ENCODE assay signal across 1 cellular context in the genomic region with DNA sequence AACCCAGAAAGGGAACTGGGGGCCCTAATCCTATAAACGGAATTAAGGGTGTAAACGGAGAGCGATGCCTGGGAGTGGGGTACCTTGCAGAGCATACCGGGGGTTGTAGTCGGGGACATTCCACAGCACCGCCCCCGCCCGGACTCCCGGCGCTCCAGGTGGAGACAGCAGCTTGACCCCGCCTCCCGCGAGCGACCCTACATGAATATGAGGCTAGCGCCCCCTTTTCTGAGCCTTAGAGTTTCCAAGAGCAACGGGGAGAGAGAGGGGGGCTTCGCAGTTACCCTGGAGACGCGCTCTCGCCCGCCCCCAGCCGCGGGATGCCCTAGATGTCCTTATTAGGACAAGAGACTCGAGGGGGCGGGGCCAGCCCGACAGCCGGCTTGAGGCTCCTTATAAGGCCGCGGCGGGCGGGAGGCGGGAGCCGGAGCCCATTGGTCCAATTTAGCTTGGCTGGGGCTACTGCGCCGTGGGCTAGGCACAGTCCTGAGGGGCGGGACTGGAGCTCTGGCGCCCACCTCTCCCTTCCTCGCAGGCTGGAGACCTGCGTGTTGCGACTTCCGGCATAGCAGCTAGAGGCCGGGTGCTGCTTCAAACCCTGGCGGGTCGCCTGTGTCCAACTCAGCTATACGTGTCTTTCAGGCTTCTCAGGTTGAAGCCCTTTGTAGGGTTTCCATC.
TF ChIP-seq lines count a peak whose summit lies in the region.

No MANE protein-coding gene starts in this region.

TF ChIP-seq in HEK293, 187 proteins besides CTCF, POLR2A, EP300 and RAD21 (continued from another document):
- TF ChIP-seq, protein P1, sequence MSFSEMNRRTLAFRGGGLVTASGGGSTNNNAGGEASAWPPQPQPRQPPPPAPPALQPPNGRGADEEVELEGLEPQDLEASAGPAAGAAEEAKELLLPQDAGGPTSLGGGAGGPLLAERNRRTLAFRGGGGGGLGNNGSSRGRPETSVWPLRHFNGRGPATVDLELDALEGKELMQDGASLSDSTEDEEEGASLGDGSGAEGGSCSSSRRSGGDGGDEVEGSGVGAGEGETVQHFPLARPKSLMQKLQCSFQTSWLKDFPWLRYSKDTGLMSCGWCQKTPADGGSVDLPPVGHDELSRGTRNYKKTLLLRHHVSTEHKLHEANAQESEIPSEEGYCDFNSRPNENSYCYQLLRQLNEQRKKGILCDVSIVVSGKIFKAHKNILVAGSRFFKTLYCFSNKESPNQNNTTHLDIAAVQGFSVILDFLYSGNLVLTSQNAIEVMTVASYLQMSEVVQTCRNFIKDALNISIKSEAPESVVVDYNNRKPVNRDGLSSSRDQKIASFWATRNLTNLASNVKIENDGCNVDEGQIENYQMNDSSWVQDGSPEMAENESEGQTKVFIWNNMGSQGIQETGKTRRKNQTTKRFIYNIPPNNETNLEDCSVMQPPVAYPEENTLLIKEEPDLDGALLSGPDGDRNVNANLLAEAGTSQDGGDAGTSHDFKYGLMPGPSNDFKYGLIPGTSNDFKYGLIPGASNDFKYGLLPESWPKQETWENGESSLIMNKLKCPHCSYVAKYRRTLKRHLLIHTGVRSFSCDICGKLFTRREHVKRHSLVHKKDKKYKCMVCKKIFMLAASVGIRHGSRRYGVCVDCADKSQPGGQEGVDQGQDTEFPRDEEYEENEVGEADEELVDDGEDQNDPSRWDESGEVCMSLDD (tag by site-specific recombination; IDR thresholded peaks at IDR 0.05), result 0 out of 2 replicates have a peak, but pooled peaks have one; percentile 4
- peak; percentile 66; the same call in 1 of the 2 replicates for TF ChIP-seq ZNF561 (tag by site-specific recombination; IDR thresholded peaks at IDR 0.05; ENCODE audit: borderline replicate concordance)
- peak; percentile 67 for TF ChIP-seq GLIS2 (tag by site-specific recombination; IDR thresholded peaks at IDR 0.05)
- TF ChIP-seq KLF9 (tag by site-specific recombination; IDR thresholded peaks at IDR 0.05; ENCODE audit: low read depth), result 0 out of 2 replicates have a peak, but pooled peaks have one; percentile 13
- TF ChIP-seq ZNF549 (tag by site-specific recombination; IDR thresholded peaks at IDR 0.05), result no peak
- TF ChIP-seq ZNF157 (tag by site-specific recombination; IDR thresholded peaks at IDR 0.05), result no peak
- TF ChIP-seq, protein P2, sequence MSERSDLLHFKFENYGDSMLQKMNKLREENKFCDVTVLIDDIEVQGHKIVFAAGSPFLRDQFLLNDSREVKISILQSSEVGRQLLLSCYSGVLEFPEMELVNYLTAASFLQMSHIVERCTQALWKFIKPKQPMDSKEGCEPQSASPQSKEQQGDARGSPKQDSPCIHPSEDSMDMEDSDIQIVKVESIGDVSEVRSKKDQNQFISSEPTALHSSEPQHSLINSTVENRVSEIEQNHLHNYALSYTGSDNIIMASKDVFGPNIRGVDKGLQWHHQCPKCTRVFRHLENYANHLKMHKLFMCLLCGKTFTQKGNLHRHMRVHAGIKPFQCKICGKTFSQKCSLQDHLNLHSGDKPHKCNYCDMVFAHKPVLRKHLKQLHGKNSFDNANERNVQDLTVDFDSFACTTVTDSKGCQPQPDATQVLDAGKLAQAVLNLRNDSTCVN (tag by site-specific recombination; optimal IDR thresholded peaks at IDR 0.05), result no peak
- TF ChIP-seq, protein P3, sequence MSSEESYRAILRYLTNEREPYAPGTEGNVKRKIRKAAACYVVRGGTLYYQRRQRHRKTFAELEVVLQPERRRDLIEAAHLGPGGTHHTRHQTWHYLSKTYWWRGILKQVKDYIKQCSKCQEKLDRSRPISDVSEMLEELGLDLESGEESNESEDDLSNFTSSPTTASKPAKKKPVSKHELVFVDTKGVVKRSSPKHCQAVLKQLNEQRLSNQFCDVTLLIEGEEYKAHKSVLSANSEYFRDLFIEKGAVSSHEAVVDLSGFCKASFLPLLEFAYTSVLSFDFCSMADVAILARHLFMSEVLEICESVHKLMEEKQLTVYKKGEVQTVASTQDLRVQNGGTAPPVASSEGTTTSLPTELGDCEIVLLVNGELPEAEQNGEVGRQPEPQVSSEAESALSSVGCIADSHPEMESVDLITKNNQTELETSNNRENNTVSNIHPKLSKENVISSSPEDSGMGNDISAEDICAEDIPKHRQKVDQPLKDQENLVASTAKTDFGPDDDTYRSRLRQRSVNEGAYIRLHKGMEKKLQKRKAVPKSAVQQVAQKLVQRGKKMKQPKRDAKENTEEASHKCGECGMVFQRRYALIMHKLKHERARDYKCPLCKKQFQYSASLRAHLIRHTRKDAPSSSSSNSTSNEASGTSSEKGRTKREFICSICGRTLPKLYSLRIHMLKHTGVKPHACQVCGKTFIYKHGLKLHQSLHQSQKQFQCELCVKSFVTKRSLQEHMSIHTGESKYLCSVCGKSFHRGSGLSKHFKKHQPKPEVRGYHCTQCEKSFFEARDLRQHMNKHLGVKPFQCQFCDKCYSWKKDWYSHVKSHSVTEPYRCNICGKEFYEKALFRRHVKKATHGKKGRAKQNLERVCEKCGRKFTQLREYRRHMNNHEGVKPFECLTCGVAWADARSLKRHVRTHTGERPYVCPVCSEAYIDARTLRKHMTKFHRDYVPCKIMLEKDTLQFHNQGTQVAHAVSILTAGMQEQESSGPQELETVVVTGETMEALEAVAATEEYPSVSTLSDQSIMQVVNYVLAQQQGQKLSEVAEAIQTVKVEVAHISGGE (tag by site-specific recombination; conservative IDR thresholded peaks at IDR 0.05; ENCODE audit: low read depth), result peak; percentile 59
- TF ChIP-seq, protein P4, sequence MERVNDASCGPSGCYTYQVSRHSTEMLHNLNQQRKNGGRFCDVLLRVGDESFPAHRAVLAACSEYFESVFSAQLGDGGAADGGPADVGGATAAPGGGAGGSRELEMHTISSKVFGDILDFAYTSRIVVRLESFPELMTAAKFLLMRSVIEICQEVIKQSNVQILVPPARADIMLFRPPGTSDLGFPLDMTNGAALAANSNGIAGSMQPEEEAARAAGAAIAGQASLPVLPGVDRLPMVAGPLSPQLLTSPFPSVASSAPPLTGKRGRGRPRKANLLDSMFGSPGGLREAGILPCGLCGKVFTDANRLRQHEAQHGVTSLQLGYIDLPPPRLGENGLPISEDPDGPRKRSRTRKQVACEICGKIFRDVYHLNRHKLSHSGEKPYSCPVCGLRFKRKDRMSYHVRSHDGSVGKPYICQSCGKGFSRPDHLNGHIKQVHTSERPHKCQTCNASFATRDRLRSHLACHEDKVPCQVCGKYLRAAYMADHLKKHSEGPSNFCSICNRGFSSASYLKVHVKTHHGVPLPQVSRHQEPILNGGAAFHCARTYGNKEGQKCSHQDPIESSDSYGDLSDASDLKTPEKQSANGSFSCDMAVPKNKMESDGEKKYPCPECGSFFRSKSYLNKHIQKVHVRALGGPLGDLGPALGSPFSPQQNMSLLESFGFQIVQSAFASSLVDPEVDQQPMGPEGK (tag by site-specific recombination; IDR thresholded peaks at IDR 0.05), result peak; percentile 69
- TF ChIP-seq SP3 (tag by site-specific recombination; IDR thresholded peaks at IDR 0.05), result peak; percentile 63
- TF ChIP-seq KLF10 (tag by site-specific recombination; IDR thresholded peaks at IDR 0.05), result peak; percentile 51; the same call in 1 of the 2 replicates
- TF ChIP-seq SP2 (tag by site-specific recombination; IDR thresholded peaks at IDR 0.05), result peak; percentile 94
- TF ChIP-seq, protein P5, sequence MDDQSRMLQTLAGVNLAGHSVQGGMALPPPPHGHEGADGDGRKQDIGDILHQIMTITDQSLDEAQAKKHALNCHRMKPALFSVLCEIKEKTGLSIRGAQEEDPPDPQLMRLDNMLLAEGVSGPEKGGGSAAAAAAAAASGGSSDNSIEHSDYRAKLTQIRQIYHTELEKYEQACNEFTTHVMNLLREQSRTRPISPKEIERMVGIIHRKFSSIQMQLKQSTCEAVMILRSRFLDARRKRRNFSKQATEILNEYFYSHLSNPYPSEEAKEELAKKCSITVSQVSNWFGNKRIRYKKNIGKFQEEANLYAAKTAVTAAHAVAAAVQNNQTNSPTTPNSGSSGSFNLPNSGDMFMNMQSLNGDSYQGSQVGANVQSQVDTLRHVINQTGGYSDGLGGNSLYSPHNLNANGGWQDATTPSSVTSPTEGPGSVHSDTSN (CRISPR knock-in tag; IDR thresholded peaks at IDR 0.05), result 0 out of 2 replicates have a peak, but pooled peaks have one; percentile 34
- no peak for TF ChIP-seq ZNF426 (tag by site-specific recombination; IDR thresholded peaks at IDR 0.05)
- TF ChIP-seq, protein P6, sequence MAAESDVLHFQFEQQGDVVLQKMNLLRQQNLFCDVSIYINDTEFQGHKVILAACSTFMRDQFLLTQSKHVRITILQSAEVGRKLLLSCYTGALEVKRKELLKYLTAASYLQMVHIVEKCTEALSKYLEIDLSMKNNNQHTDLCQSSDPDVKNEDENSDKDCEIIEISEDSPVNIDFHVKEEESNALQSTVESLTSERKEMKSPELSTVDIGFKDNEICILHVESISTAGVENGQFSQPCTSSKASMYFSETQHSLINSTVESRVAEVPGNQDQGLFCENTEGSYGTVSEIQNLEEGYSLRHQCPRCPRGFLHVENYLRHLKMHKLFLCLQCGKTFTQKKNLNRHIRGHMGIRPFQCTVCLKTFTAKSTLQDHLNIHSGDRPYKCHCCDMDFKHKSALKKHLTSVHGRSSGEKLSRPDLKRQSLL (tag by site-specific recombination; IDR thresholded peaks at IDR 0.05), result 0 out of 2 replicates have a peak, but pooled peaks have one; percentile 41
- TF ChIP-seq ZNF341 (tag by site-specific recombination; IDR thresholded peaks at IDR 0.05; ENCODE audit: low read depth), result peak; percentile 91
